Comparison of ENCODE assay signal across 8 cellular contexts in the genomic region with DNA sequence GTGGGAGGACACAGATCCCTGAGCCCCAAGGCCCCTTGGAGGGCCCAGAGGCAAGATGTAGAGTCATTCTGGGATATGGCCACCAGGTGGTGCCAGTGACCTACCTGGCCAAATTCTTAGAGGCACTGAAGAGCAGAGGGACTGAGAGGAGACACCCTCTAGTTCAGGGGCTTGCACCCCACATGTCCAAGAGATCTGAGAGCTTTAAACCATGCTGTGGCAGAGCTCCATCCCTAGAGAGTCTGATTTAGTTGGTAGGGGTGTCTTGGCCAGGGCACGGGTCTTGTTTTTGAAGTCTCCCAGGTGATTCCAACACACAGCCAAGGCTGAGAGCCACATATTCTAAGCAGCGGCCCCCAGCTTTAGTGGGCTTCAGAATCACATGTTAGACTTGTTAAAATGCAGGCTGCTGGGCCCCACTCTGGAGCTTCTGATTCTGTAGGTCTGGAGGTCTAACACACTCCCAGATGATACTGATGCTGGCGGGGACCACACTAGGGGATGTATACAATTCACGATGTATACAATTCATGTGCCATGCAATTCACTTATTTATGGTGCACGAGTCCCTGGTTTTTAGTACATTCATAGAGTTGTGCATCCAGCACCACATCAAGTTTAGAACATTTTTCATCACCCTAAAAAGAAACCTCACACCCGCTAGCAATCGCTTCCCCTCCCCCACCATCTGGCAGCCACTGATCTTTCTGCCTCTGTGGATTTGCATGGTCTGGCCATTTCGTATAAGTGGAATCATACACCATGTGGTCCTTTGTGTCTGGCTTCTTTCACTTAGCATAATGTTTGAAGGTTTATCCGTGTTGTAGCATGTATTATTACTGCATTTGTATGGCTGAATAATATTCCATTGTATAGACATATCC.
DNase-seq lines count a peak whose midpoint lies in the region; ATAC-seq, FAIRE-seq and TF ChIP-seq lines count a peak whose summit lies in the region.

No MANE protein-coding gene starts in this region.

- H3K36me3 ChIP-seq in RWPE2 (ENCODE audit: low read depth), result no peaks in the 10 kb centered on the region

- no peak overlapping the region for H3K27ac ChIP-seq in RWPE2 (ENCODE audit: poor library complexity, severe bottlenecking)

- ATAC-seq in RWPE2 (ENCODE audit: low read depth), result peak; percentile 80
- ATAC-seq in GM19455 (IDR thresholded peaks at IDR 0.05; ENCODE audit: unreplicated experiment), result no peak

- DNase-seq in EL, result peak; percentile 65
- peak; percentile 76 for DNase-seq in HTR-8/SVneo (ENCODE audit: insufficient read length, low spot score)
- DNase-seq in RWPE2 (ENCODE audit: low spot score), result no peak
- peak; percentile 88 for DNase-seq in activated effector memory CD4-positive, alpha-beta T cell treated with anti-CD3 and anti-CD28 coated beads, Interleukin-2, amount 50 U/mL, for 16 hours
- peak; percentile 57 for DNase-seq in globus pallidus (ENCODE audit: low spot score)
- peak; percentile 70 for DNase-seq in pons (ENCODE audit: low spot score)
- DNase-seq in urothelium cell line (ENCODE audit: low spot score), result peak; percentile 82

- H3K27me3 ChIP-seq in RWPE2 (ENCODE audit: insufficient read depth, poor library complexity, severe bottlenecking), result no peaks in the 10 kb centered on the region

- no peaks in the 10 kb centered on the region for H3K4me1 ChIP-seq in RWPE2 (ENCODE audit: insufficient read depth, poor library complexity, severe bottlenecking)

- no peak overlapping the region for H3K4me3 ChIP-seq in RWPE2 (ENCODE audit: severe bottlenecking)

- peak; percentile 89 for TF ChIP-seq CTCF in RWPE2 (IDR thresholded peaks at IDR 0.05; ENCODE audit: poor library complexity, severe bottlenecking)

- no peak for FAIRE-seq in HTR-8/SVneo (lab: Jason Lieb, UNC)
- FAIRE-seq in urothelium cell line (lab: Jason Lieb, UNC), result peak; percentile 71

- no peaks in the 10 kb centered on the region for H3K9me3 ChIP-seq in RWPE2 (ENCODE audit: severe bottlenecking)
